Comparison of ENCODE assay signal across 1 cellular context in genomic region chr1:234960722-234961467, GRCh38.
TF ChIP-seq lines count a peak whose summit lies in the region.

No MANE protein-coding gene starts in this region.

TF ChIP-seq in HepG2, 621 proteins besides CTCF, POLR2A, EP300 and RAD21 (continued from another document and continues in another):
- TF ChIP-seq RERE (CRISPR knock-in tag; IDR thresholded peaks at IDR 0.05; ENCODE audit: low read depth), result peak; percentile 61
- TF ChIP-seq ZNF207 (IDR thresholded peaks at IDR 0.05; ENCODE audit: borderline replicate concordance), result no peak
- TF ChIP-seq ZNF772 (CRISPR knock-in tag; IDR thresholded peaks at IDR 0.05), result 0 out of 2 replicates have a peak, but pooled peaks have one; percentile 42
- TF ChIP-seq ZNF687 (CRISPR knock-in tag; IDR thresholded peaks at IDR 0.05), result peak; percentile 98
- TF ChIP-seq MNT (IDR thresholded peaks at IDR 0.05), result no peak
- TF ChIP-seq ZNF224 (CRISPR knock-in tag; IDR thresholded peaks at IDR 0.05), result no peak
- peak; percentile 64; the same call in 1 of the 2 replicates for TF ChIP-seq ZHX2 (IDR thresholded peaks at IDR 0.05; ENCODE audit: low read depth)
- TF ChIP-seq ZHX2 (CRISPR knock-in tag; IDR thresholded peaks at IDR 0.05; ENCODE audit: borderline replicate concordance), result no peak; the same call in 1 of the 2 replicates
- peak; percentile 59; the same call in 1 of the 2 replicates for TF ChIP-seq NR1H2 (CRISPR knock-in tag; IDR thresholded peaks at IDR 0.05; ENCODE audit: borderline replicate concordance, low read depth)
- no peak for TF ChIP-seq SIN3B (IDR thresholded peaks at IDR 0.05; ENCODE audit: low read length)
- TF ChIP-seq ZNF343 (CRISPR knock-in tag; IDR thresholded peaks at IDR 0.05), result 0 out of 2 replicates have a peak, but pooled peaks have one; percentile 69
- peak; percentile 64; the same call in 1 of the 2 replicates for TF ChIP-seq KDM2A (CRISPR knock-in tag; IDR thresholded peaks at IDR 0.05; ENCODE audit: borderline replicate concordance, low read depth)
- no peak for TF ChIP-seq REXO4 (CRISPR knock-in tag; IDR thresholded peaks at IDR 0.05; ENCODE audit: borderline replicate concordance)
- TF ChIP-seq JDP2 (CRISPR knock-in tag; IDR thresholded peaks at IDR 0.05; ENCODE audit: borderline replicate concordance), result peak; percentile 23; the same call in 1 of the 2 replicates
- TF ChIP-seq ZIK1 (CRISPR knock-in tag; IDR thresholded peaks at IDR 0.05; ENCODE audit: borderline replicate concordance, low read depth), result 0 out of 2 replicates have a peak, but pooled peaks have one; percentile 57
- no peak for TF ChIP-seq KLF6 (CRISPR knock-in tag; IDR thresholded peaks at IDR 0.05)
- TF ChIP-seq HMGXB4 (CRISPR knock-in tag; IDR thresholded peaks at IDR 0.05; ENCODE audit: borderline replicate concordance in 1 of 2, low read depth in 1 of 2), result peak; percentile 22 to 72; a peak in 3 of 4 replicates
- peak; percentile 62; the same call in 1 of the 2 replicates for TF ChIP-seq ZNF143 (CRISPR knock-in tag; IDR thresholded peaks at IDR 0.05)
- no peak for TF ChIP-seq ATRX (CRISPR knock-in tag; IDR thresholded peaks at IDR 0.05; ENCODE audit: borderline replicate concordance)
- peak; percentile 79; the same call in 1 of the 2 replicates for TF ChIP-seq ZNF512B (CRISPR knock-in tag; IDR thresholded peaks at IDR 0.05; ENCODE audit: borderline replicate concordance)
- 0 out of 2 replicates have a peak, but pooled peaks have one; percentile 23 for TF ChIP-seq ZNF644 (CRISPR knock-in tag; IDR thresholded peaks at IDR 0.05; ENCODE audit: low read depth)
- TF ChIP-seq CSRNP1 (CRISPR knock-in tag; IDR thresholded peaks at IDR 0.05), result no peak; the same call in 1 of the 2 replicates
- TF ChIP-seq ZKSCAN5 (CRISPR knock-in tag; IDR thresholded peaks at IDR 0.05), result 0 out of 2 replicates have a peak, but pooled peaks have one; percentile 48
- TF ChIP-seq ZBTB3 (CRISPR knock-in tag; IDR thresholded peaks at IDR 0.05; ENCODE audit: borderline replicate concordance, low read depth), result peak; percentile 81; the same call in 1 of the 2 replicates
- TF ChIP-seq ATF2 (CRISPR knock-in tag; IDR thresholded peaks at IDR 0.05), result peak; percentile 92
